Comparison of ENCODE assay signal across 8 cellular contexts in the genomic region with DNA sequence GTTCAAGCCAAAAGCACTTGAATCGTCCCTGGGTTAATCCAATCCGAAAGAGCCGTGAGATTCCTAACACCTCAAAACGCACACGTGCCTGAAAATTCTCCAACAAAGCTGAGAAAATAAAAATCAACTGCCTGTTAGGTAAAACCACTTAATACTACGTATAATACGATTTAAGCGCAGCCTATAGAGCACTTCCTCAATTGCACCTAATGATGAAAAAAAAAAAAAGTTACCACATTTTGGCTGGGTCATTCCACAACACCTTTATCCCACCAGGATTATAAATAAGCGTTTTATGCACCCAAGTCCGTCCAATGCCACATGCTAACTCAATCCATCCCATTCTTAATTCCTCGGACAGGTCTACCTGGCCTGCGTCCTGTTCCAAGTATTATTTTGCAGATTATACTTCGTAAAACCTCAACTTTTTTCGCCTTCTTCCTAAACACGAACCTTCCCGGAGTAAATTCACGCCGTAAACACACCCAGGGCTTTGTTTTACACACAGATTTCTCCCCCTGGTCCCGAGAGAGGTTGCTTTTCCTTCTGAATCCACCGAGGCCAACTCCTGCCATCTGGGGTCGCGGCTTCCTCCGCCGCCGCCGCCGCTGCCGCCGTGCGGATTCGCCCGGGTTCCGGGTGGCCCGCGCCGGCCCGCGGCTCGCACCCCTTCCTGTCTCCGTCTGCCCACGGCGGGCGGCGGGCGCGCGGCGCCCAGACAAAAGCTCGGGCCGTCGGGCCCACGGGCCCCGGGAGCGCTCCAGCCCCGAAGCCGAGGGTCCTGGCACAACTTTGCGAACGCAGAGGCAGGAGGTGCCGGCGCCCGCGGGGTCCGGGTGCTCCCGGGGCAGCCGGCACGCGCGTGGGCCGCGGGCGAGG.
A peak's percentile ranks its signal among the peaks of the same experiment; 100 is the strongest.
DNase-seq lines count a peak whose midpoint lies in the region; ATAC-seq and TF ChIP-seq lines count a peak whose summit lies in the region.

No MANE protein-coding gene starts in this region.

- ATAC-seq in HG02571 (IDR thresholded peaks at IDR 0.05; ENCODE audit: unreplicated experiment) = peak; percentile 9
- no peak for ATAC-seq in psoas muscle
- ATAC-seq in GM18858 (IDR thresholded peaks at IDR 0.05; ENCODE audit: unreplicated experiment) = no peak

- H3K36me3 ChIP-seq in psoas muscle (ENCODE audit: insufficient read depth in 1 of 2, low read depth in 1 of 2) = no peaks in the 10 kb centered on the region

- DNase-seq in NB4 (ENCODE audit: low read depth) (peak; percentile 72), activated T-cell treated with anti-CD3 and anti-CD28 coated beads for 4 hours (peak; percentile 11), fibroblast of mammary gland (ENCODE audit: low read depth) (no peak), psoas muscle (peak; percentile 35 to 55), dedifferentiated amniotic fluid mesenchymal stem cell (ENCODE audit: extremely low spot score) (no peak)

- peak overlapping the region; percentile 37 for H3K27ac ChIP-seq in psoas muscle

- H3K4me3 ChIP-seq in NB4 (ENCODE audit: low read depth, low read length) (peak overlapping the region; percentile 78), fibroblast of mammary gland (ENCODE audit: control insufficient read depth, low read depth, low read length) (peak overlapping the region; percentile 66), psoas muscle (peak overlapping the region; percentile 76)

- no peaks in the 10 kb centered on the region for H3K9me3 ChIP-seq in psoas muscle

- peaks cover 11% of the 10 kb centered on the region for H3K4me1 ChIP-seq in psoas muscle

- TF ChIP-seq CTCF in NB4 (IDR thresholded peaks at IDR 0.05; ENCODE audit: low read depth, low read length) (no peak), fibroblast of mammary gland (conservative IDR thresholded peaks at IDR 0.05; ENCODE audit: control insufficient read depth, insufficient read depth, low read depth, low read length) (no peak), psoas muscle (IDR thresholded peaks at IDR 0.05) (no peak)

- intact Hi-C loops in psoas muscle (cut with DNase I) = no loop called here

- peak; percentile 29 for TF ChIP-seq POLR2A in GM15510 (IDR thresholded peaks at IDR 0.05; ENCODE audit: borderline replicate concordance, extremely low read depth, insufficient read length)
- TF ChIP-seq POLR2A in NB4 (IDR thresholded peaks at IDR 0.05; ENCODE audit: extremely low read depth, insufficient read length) = no peak

- 15 to 28% (median 22%) methylated on average over 43 to 71 of the region's 71 CpGs for WGBS in psoas muscle, 3 donors

- no peaks in the 10 kb centered on the region for H3K27me3 ChIP-seq in psoas muscle (ENCODE audit: insufficient read depth in 3 of 3, low read length in 2 of 3)

Comparison
In these comparisons a context has a peak if more than half of its experiments do, and no peak if none do; other contexts are left out.
1. DNase-seq: peak in NB4 (single experiment), activated T-cell treated with anti-CD3 and anti-CD28 coated beads for 4 hours (single experiment) and psoas muscle (2 of 2); none in fibroblast of mammary gland (single experiment) and dedifferentiated amniotic fluid mesenchymal stem cell (single experiment).
2. Peak in every context shown above with its lines, with median percentiles within 50 percentile points of each other: H3K4me3 ChIP-seq.